2 cellular contexts compared by ENCODE assay signal in genomic region chr6:130148181-130148580, GRCh38.
TF ChIP-seq lines count a peak whose summit lies in the region.

No MANE protein-coding gene starts in this region.

TF ChIP-seq in SK-N-SH, 30 proteins besides CTCF, POLR2A, EP300 and RAD21 (continued from another document):
- no peak for TF ChIP-seq ZBTB33 (IDR thresholded peaks at IDR 0.05; ENCODE audit: borderline replicate concordance, low read depth)
- no peak for TF ChIP-seq TCF12 (IDR thresholded peaks at IDR 0.05)
- no peak for TF ChIP-seq GABPA (IDR thresholded peaks at IDR 0.05; ENCODE audit: low read depth)
- TF ChIP-seq, protein P1, sequence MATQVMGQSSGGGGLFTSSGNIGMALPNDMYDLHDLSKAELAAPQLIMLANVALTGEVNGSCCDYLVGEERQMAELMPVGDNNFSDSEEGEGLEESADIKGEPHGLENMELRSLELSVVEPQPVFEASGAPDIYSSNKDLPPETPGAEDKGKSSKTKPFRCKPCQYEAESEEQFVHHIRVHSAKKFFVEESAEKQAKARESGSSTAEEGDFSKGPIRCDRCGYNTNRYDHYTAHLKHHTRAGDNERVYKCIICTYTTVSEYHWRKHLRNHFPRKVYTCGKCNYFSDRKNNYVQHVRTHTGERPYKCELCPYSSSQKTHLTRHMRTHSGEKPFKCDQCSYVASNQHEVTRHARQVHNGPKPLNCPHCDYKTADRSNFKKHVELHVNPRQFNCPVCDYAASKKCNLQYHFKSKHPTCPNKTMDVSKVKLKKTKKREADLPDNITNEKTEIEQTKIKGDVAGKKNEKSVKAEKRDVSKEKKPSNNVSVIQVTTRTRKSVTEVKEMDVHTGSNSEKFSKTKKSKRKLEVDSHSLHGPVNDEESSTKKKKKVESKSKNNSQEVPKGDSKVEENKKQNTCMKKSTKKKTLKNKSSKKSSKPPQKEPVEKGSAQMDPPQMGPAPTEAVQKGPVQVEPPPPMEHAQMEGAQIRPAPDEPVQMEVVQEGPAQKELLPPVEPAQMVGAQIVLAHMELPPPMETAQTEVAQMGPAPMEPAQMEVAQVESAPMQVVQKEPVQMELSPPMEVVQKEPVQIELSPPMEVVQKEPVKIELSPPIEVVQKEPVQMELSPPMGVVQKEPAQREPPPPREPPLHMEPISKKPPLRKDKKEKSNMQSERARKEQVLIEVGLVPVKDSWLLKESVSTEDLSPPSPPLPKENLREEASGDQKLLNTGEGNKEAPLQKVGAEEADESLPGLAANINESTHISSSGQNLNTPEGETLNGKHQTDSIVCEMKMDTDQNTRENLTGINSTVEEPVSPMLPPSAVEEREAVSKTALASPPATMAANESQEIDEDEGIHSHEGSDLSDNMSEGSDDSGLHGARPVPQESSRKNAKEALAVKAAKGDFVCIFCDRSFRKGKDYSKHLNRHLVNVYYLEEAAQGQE (IDR thresholded peaks at IDR 0.05; ENCODE audit: low read depth, low read length) = no peak
- TF ChIP-seq RXRA (IDR thresholded peaks at IDR 0.05; ENCODE audit: borderline replicate concordance, low read depth) = no peak
- no peak for TF ChIP-seq GATA2 (CRISPR knock-in tag; IDR thresholded peaks at IDR 0.05)
- no peak for TF ChIP-seq MXI1 (IDR thresholded peaks at IDR 0.05; ENCODE audit: low read depth, low read length)
- TF ChIP-seq FOXM1 (IDR thresholded peaks at IDR 0.05; ENCODE audit: low read depth) = no peak
- TF ChIP-seq FOSL2 (IDR thresholded peaks at IDR 0.05; ENCODE audit: borderline replicate concordance, low read depth) = no peak
- no peak for TF ChIP-seq IRF3 (IDR thresholded peaks at IDR 0.05; ENCODE audit: low read depth, low read length)
- TF ChIP-seq, protein P2, sequence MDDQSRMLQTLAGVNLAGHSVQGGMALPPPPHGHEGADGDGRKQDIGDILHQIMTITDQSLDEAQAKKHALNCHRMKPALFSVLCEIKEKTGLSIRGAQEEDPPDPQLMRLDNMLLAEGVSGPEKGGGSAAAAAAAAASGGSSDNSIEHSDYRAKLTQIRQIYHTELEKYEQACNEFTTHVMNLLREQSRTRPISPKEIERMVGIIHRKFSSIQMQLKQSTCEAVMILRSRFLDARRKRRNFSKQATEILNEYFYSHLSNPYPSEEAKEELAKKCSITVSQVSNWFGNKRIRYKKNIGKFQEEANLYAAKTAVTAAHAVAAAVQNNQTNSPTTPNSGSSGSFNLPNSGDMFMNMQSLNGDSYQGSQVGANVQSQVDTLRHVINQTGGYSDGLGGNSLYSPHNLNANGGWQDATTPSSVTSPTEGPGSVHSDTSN (IDR thresholded peaks at IDR 0.05) = no peak
- no peak for TF ChIP-seq SIN3A (IDR thresholded peaks at IDR 0.05; ENCODE audit: borderline replicate concordance, low read depth, low read length)
- no peak for TF ChIP-seq RFX5 (IDR thresholded peaks at IDR 0.05; ENCODE audit: low read length)
- TF ChIP-seq POLR2AphosphoS5 (IDR thresholded peaks at IDR 0.05; ENCODE audit: low read depth, low read length) = no peak
- no peak for TF ChIP-seq EZH2phosphoT487 (IDR thresholded peaks at IDR 0.05; ENCODE audit: borderline replicate concordance, low read depth)
- TF ChIP-seq ELF1 (IDR thresholded peaks at IDR 0.05) = no peak

TF ChIP-seq in SK-N-SH treated with all-trans-retinoic acid at 6 μM for 48 hours, 23 proteins besides CTCF, POLR2A, EP300 and RAD21 (continued from another document):
- no peak for TF ChIP-seq TOX (CRISPR knock-in tag; IDR thresholded peaks at IDR 0.05; ENCODE audit: borderline replicate concordance)
